ENCODE assay signal across 2 cellular contexts in genomic region chr5:120882042-120882775, GRCh38.
TF ChIP-seq lines count a peak whose summit lies in the region.

No MANE protein-coding gene starts in this region.

TF ChIP-seq in HEK293, 187 proteins besides CTCF, POLR2A, EP300 and RAD21:
- TF ChIP-seq ZNF513 (tag by site-specific recombination; IDR thresholded peaks at IDR 0.05): 0 out of 2 replicates have a peak, but pooled peaks have one; percentile 36
- TF ChIP-seq ZNF623 (tag by site-specific recombination; IDR thresholded peaks at IDR 0.05): no peak

TF ChIP-seq in H1, 55 proteins besides CTCF, POLR2A, EP300 and RAD21 (continued from another document):
- TF ChIP-seq SIX5 (IDR thresholded peaks at IDR 0.05; ENCODE audit: low read depth, low read length) (no peak), ASH2L (IDR thresholded peaks at IDR 0.05; ENCODE audit: low read length) (no peak), TBP (IDR thresholded peaks at IDR 0.05; ENCODE audit: low read depth, low read length) (no peak), SAP30 (IDR thresholded peaks at IDR 0.05; ENCODE audit: insufficient read depth, insufficient replicate concordance, low read length) (no peak), SP4 (IDR thresholded peaks at IDR 0.05; ENCODE audit: low read length) (no peak), TAF1 (IDR thresholded peaks at IDR 0.05; ENCODE audit: low read depth, low read length) (no peak), BCL11A (IDR thresholded peaks at IDR 0.05; ENCODE audit: low read depth in 2 of 2, low read length in 2 of 2) (no peak), SP2 (IDR thresholded peaks at IDR 0.05; ENCODE audit: low read length) (no peak), RBBP5 (IDR thresholded peaks at IDR 0.05; ENCODE audit: borderline replicate concordance, low read depth, low read length) (no peak), CBX5 (IDR thresholded peaks at IDR 0.05; ENCODE audit: low read depth, low read length) (no peak), KDM1A (IDR thresholded peaks at IDR 0.05; ENCODE audit: borderline replicate concordance, low read length) (no peak), PHF8 (conservative IDR thresholded peaks at IDR 0.05; ENCODE audit: low read depth, low read length) (no peak)
